8 cellular contexts compared by ENCODE assay signal in genomic region chr11:130070109-130070828, GRCh38. TPM values are rescaled to one million over a fixed set of nuclear protein-coding genes. Genes with fewer than 3 reads are reported as not detected.
DNase-seq lines count a peak whose midpoint lies in the region; ATAC-seq and TF ChIP-seq lines count a peak whose summit lies in the region.

No MANE protein-coding gene starts in this region.

- peaks cover 0 to 30% (median 20%) of the 10 kb centered on the region in 12 donors for H3K4me1 ChIP-seq in heart left ventricle

- H3K4me3 ChIP-seq in heart left ventricle: peak overlapping the region; percentile 59 to 99 (median 82)

- H3K9me3 Mint-ChIP-seq in activated naive CD8-positive, alpha-beta T cell treated with anti-CD3 and anti-CD28 coated beads for 36 hours: no peaks in the 10 kb centered on the region

- TF ChIP-seq CTCF in 22Rv1 (IDR thresholded peaks at IDR 0.05) (peak; percentile 27; the same call in 1 of the 2 replicates), RWPE1 (conservative IDR thresholded peaks at IDR 0.05; ENCODE audit: low read depth) (no peak), heart left ventricle (IDR thresholded peaks at IDR 0.05) (peak in 2 of 12 donors; percentile 24 to 37)

- peak overlapping the region; percentile 92 for H3K27ac ChIP-seq in 22Rv1
- H3K27ac ChIP-seq in RWPE1: peak overlapping the region; percentile 96
- H3K27ac ChIP-seq in heart left ventricle: peak overlapping the region; percentile 78 to 98 (median 92)

- peaks cover 23% of the 10 kb centered on the region for H3K4me1 Mint-ChIP-seq in activated naive CD8-positive, alpha-beta T cell treated with anti-CD3 and anti-CD28 coated beads for 36 hours

- no peak overlapping the region for H3K27ac Mint-ChIP-seq in activated naive CD8-positive, alpha-beta T cell treated with anti-CD3 and anti-CD28 coated beads for 36 hours

- TF ChIP-seq POLR2A in heart left ventricle (IDR thresholded peaks at IDR 0.05): no peak

- H3K9me3 ChIP-seq in heart left ventricle: no peaks in the 10 kb centered on the region

- DNase-seq in RWPE1 (ENCODE audit: low spot score) (peak; percentile 29), heart left ventricle (peak; percentile 36 to 73 (median 46)), posterior vena cava (ENCODE audit: low spot score) (peak; percentile 85), SIG-M5 treated with dmso at 0.1 percent for 504 hours (lab: John Stamatoyannopoulos, UW; ENCODE audit: unreplicated experiment) (no peak)
- peak; percentile 60 for DNase-seq in activated naive CD8-positive, alpha-beta T cell treated with anti-CD3 and anti-CD28 coated beads for 36 hours

- CTCF ChIA-PET in RWPE1 (lab: Yijun Ruan, JAX): interaction anchor here (0.5 to 1.3 kb wide), 4 partner anchors 39 to 78 kb away, joined by 3 to 6 read pairs (median 3); no protein-coding TSS in a partner anchor

- POLR2A ChIA-PET in RWPE1 (lab: Yijun Ruan, JAX; ENCODE audit: low non-redundant PET): interaction anchor here (0.6 to 2.1 kb wide), 2 partner anchors 15 to 67 kb away, joined by 3 to 19 read pairs; partner anchors contain the start of gene PRDM10

- no peaks in the 10 kb centered on the region for H3K36me3 ChIP-seq in heart left ventricle

- H3K36me3 Mint-ChIP-seq in activated naive CD8-positive, alpha-beta T cell treated with anti-CD3 and anti-CD28 coated beads for 36 hours: no peaks in the 10 kb centered on the region

- ATAC-seq in GM18517 (IDR thresholded peaks at IDR 0.05; ENCODE audit: unreplicated experiment): peak; percentile 26
- peak; percentile 31 for ATAC-seq in HG03064 (IDR thresholded peaks at IDR 0.05; ENCODE audit: low read depth, unreplicated experiment)
- peak in 2 of 4 donors; percentile 6 to 13 for ATAC-seq in heart left ventricle

- H3K27me3 ChIP-seq in heart left ventricle: no peaks in the 10 kb centered on the region

- 0 to 1% (median 1%) methylated on average over 27 to 99 of the region's 99 CpGs for WGBS in heart left ventricle, 4 donors

- H3K27me3 Mint-ChIP-seq in activated naive CD8-positive, alpha-beta T cell treated with anti-CD3 and anti-CD28 coated beads for 36 hours: peaks cover 21% of the 10 kb centered on the region

- intact Hi-C loops in heart left ventricle (cut with DNase I) (loop anchor here in 7 of 10 donors (2.0 to 10.0 kb wide), 4 partner anchors 52 to 63 kb away; no protein-coding TSS in a partner anchor), posterior vena cava (cut with DNase I) (loop anchor here in 1 of 2 donors (5.0 kb wide), 1 partner anchor 62 kb away; no protein-coding TSS in a partner anchor)

- peak overlapping the region; percentile 83 for H3K4me3 Mint-ChIP-seq in activated naive CD8-positive, alpha-beta T cell treated with anti-CD3 and anti-CD28 coated beads for 36 hours

RNA-seq across cellular contexts. Expression of gene APLP2, which starts 0.6 kb away (rescaled TPM):
- total RNA-seq in activated naive CD8-positive, alpha-beta T cell treated with anti-CD3 and anti-CD28 coated beads for 36 hours: 10 to 100 TPM; 26.5 to 29.7 TPM
- total RNA-seq in heart left ventricle (100 to 1,000 TPM; 215 to 423 (median 334) TPM), posterior vena cava (100 to 1,000 TPM; 284 to 350 TPM)
- 100 to 1,000 TPM; 121 to 222 TPM for polyA plus RNA-seq in heart left ventricle

Comparison
In these comparisons a context has a peak if more than half of its experiments do, and no peak if none do; other contexts are left out.
1. RNA of gene APLP2, which starts 0.6 kb away (total RNA-seq): 284 to 350 TPM in posterior vena cava and 215 to 423 TPM in heart left ventricle; 26.5 to 29.7 TPM in activated naive CD8-positive, alpha-beta T cell treated with anti-CD3 and anti-CD28 coated beads for 36 hours; every median in the first group is over 4 times any median in the second.
2. Peak in every context shown above with its lines, with median percentiles within 50 percentile points of each other: H3K27ac ChIP-seq.